17 cellular contexts compared by ENCODE assay signal in genomic region chr5:82405166-82405565, GRCh38.
DNase-seq lines count a peak whose midpoint lies in the region; TF ChIP-seq lines count a peak whose summit lies in the region.
"Had no signal": no experiment of that assay in that cellular context is flagged by ENCODE, and none has a peak within 500 bp of the region (broad histone marks: within the 10 kb centered on the region; RNA-seq: fewer than 3 reads in every experiment).

No MANE protein-coding gene starts in this region.

- TSS peak; percentile 89 for BruUV-seq in MCF 10A (replicated peaks; lab: Mats Ljungman, UMichigan)

- H3K27me3 ChIP-seq in breast epithelium: no peaks in the 10 kb centered on the region
- H3K27me3 ChIP-seq: cardiac muscle cell, esophagus squamous epithelium, testis had no signal

- H3K27ac ChIP-seq in breast epithelium: peak overlapping the region in 1 of 2 donors; percentile 67
- H3K27ac ChIP-seq: A549, cardiac muscle cell, testis had no signal

- CTCF ChIA-PET in MCF 10A (lab: Yijun Ruan, JAX): interaction anchor here (0.5 to 1.2 kb wide), 3 partner anchors 17 to 296 kb away, joined by 3 to 6 read pairs (median 3); no protein-coding TSS in a partner anchor

- no peaks in the 10 kb centered on the region for H3K36me3 Mint-ChIP-seq in MCF 10A (ENCODE audit: insufficient read depth, unreplicated experiment)
- H3K36me3 Mint-ChIP-seq: natural killer cell had no signal

- peaks cover 15 to 21% of the 10 kb centered on the region in 2 donors for H3K9me3 ChIP-seq in breast epithelium
- H3K9me3 ChIP-seq: testis had no signal

- no peaks in the 10 kb centered on the region for H3K9me3 Mint-ChIP-seq in MCF 10A (ENCODE audit: unreplicated experiment)
- H3K9me3 Mint-ChIP-seq: natural killer cell had no signal

- no peaks in the 10 kb centered on the region for H3K4me1 ChIP-seq in breast epithelium
- H3K4me1 ChIP-seq: A549, testis had no signal

- peak overlapping the region; percentile 62 for H3K4me3 Mint-ChIP-seq in MCF 10A (ENCODE audit: unreplicated experiment)
- H3K4me3 Mint-ChIP-seq: activated T-cell treated with anti-CD3 and anti-CD28 coated beads, Interleukin-2, amount 50 U/mL, for 72 hours; natural killer cell had no signal

- in situ Hi-C loops in astrocyte of the spinal cord (cut with HindIII; ENCODE audit: low sequenced_read_pairs): no loop called here

- H3K27ac Mint-ChIP-seq in MCF 10A (ENCODE audit: low read depth, unreplicated experiment): peak overlapping the region; percentile 98
- H3K27ac Mint-ChIP-seq: activated T-cell treated with anti-CD3 and anti-CD28 coated beads, Interleukin-2, amount 50 U/mL, for 72 hours; natural killer cell had no signal

- peak; percentile 73 for DNase-seq in MCF 10A (ENCODE audit: unreplicated experiment)
- no peak for DNase-seq in breast epithelium (ENCODE audit: low spot score in 2 of 2)
- DNase-seq in astrocyte of the spinal cord (ENCODE audit: low read depth, low spot score): peak; percentile 88
- DNase-seq in iris pigment epithelial cell (ENCODE audit: low read depth): peak; percentile 89
- DNase-seq in CD1c-positive myeloid dendritic cell (ENCODE audit: extremely low spot score): no peak
- DNase-seq in DMS79 treated with DMSO at 0.1 percent for 48 hours (lab: John Stamatoyannopoulos, UW): no peak
- no peak for DNase-seq in C1 segment of cervical spinal cord (lab: John Stamatoyannopoulos, UW)
- no peak for DNase-seq in NCI-H1694 (lab: John Stamatoyannopoulos, UW)
- DNase-seq: activated T-cell treated with anti-CD3 and anti-CD28 coated beads, Interleukin-2, amount 50 U/mL, for 72 hours; DMS79; esophagus squamous epithelium; KG1; natural killer cell; NCI-H2081 treated with DMSO at 0.1 percent for 48 hours; testis had no signal

- no peaks in the 10 kb centered on the region for H3K27me3 Mint-ChIP-seq in MCF 10A (ENCODE audit: insufficient read depth, unreplicated experiment)

- peaks cover 26% of the 10 kb centered on the region for H3K4me1 Mint-ChIP-seq in MCF 10A (ENCODE audit: insufficient read depth, unreplicated experiment)
- H3K4me1 Mint-ChIP-seq: natural killer cell had no signal

- intact Hi-C loops in MCF 10A (cut with micrococcal nuclease) (loop anchor here (1.0 to 5.0 kb wide), 6 partner anchors 8 to 1067 kb away; partner anchors contain the start of genes RPS23 and VCAN), breast epithelium (cut with DNase I; ENCODE audit: low total_unique reads) (no loop called here)

- H3K4me3 ChIP-seq in breast epithelium (no peak overlapping the region), astrocyte of the spinal cord (ENCODE audit: low read depth, low read length) (no peak overlapping the region)
- H3K4me3 ChIP-seq: A549, cardiac muscle cell, esophagus squamous epithelium, testis had no signal

- H3K36me3 ChIP-seq in breast epithelium: no peaks in the 10 kb centered on the region
- H3K36me3 ChIP-seq: cardiac muscle cell, esophagus squamous epithelium had no signal

- POLR2A ChIA-PET in MCF 10A (lab: Yijun Ruan, JAX): interaction anchor here (1.0 kb wide), 1 partner anchor 47 kb away, joined by 5 read pairs; no protein-coding TSS in a partner anchor

- no peak for TF ChIP-seq CTCF in MCF 10A (IDR thresholded peaks at IDR 0.05; ENCODE audit: unreplicated experiment)
- no peak for TF ChIP-seq CTCF in breast epithelium (IDR thresholded peaks at IDR 0.05)
- TF ChIP-seq CTCF in astrocyte of the spinal cord (IDR thresholded peaks at IDR 0.05; ENCODE audit: low read depth, low read length): no peak

- TF ChIP-seq POLR2A in breast epithelium (IDR thresholded peaks at IDR 0.05): no peak

Comparison
In these comparisons a context has a peak if more than half of its experiments do, and no peak if none do; other contexts are left out.
1. DNase-seq: peak in MCF 10A (single experiment), astrocyte of the spinal cord (single experiment) and iris pigment epithelial cell (single experiment); none in breast epithelium (0 of 2), CD1c-positive myeloid dendritic cell (single experiment), DMS79 treated with DMSO at 0.1 percent for 48 hours (single experiment), C1 segment of cervical spinal cord (0 of 14) and NCI-H1694 (single experiment).